8 cellular contexts compared by ENCODE assay signal in genomic region chr10:80029205-80029604, GRCh38. TPM values are rescaled to one million over a fixed set of nuclear protein-coding genes. Genes with fewer than 3 reads are reported as not detected.
DNase-seq lines count a peak whose midpoint lies in the region; ATAC-seq and TF ChIP-seq lines count a peak whose summit lies in the region.
"Not testable (repeated sequence)": the region's sequence is repeated elsewhere in the genome, so short reads cannot be mapped to it uniquely, and the experiment has no call there.

No MANE protein-coding gene starts in this region.

- not testable (repeated sequence) for H3K4me3 Mint-ChIP-seq in activated naive CD8-positive, alpha-beta T cell treated with anti-CD3 and anti-CD28 coated beads, Interleukin-2, amount 50 U/mL, for 24 hours

- H3K27me3 Mint-ChIP-seq in activated naive CD8-positive, alpha-beta T cell treated with anti-CD3 and anti-CD28 coated beads, Interleukin-2, amount 50 U/mL, for 24 hours = not testable (repeated sequence)

- 22 to 28% methylated on average over 3 of the region's 3 CpGs for WGBS in upper lobe of left lung, 2 donors

- H3K27ac Mint-ChIP-seq in activated naive CD8-positive, alpha-beta T cell treated with anti-CD3 and anti-CD28 coated beads, Interleukin-2, amount 50 U/mL, for 24 hours = not testable (repeated sequence)

- H3K4me1 ChIP-seq in upper lobe of left lung = not testable (repeated sequence)

- TF ChIP-seq EP300 in Ishikawa (IDR thresholded peaks at IDR 0.05; ENCODE audit: borderline replicate concordance); upper lobe of left lung (IDR thresholded peaks at IDR 0.05): not testable (repeated sequence)

- peak in 4 of 6 experiments; percentile 12 to 51 (median 22) for TF ChIP-seq CTCF in upper lobe of left lung (IDR thresholded peaks at IDR 0.05)

- peak; percentile 64 for ATAC-seq in GM19455 (IDR thresholded peaks at IDR 0.05; ENCODE audit: unreplicated experiment)
- ATAC-seq in HG02623 (IDR thresholded peaks at IDR 0.05; ENCODE audit: unreplicated experiment) = peak; percentile 95
- ATAC-seq in activated naive CD8-positive, alpha-beta T cell treated with anti-CD3 and anti-CD28 coated beads, Interleukin-2, amount 50 U/mL, for 24 hours = peak; percentile 54
- ATAC-seq in upper lobe of left lung (ENCODE audit: low FRiP score in 2 of 2) = peak in 1 of 2 donors; percentile 76

- not testable (repeated sequence) for TF ChIP-seq POLR2A in upper lobe of left lung (IDR thresholded peaks at IDR 0.05)

- not testable (repeated sequence) for H3K4me3 ChIP-seq in upper lobe of left lung

- H3K27me3 ChIP-seq in upper lobe of left lung = not testable (repeated sequence)

- peak; percentile 49 for TF ChIP-seq RAD21 in Ishikawa (IDR thresholded peaks at IDR 0.05; ENCODE audit: low read depth)

- DNase-seq in G401 (ENCODE audit: low spot score) (peak; percentile 9), NCI-H82 (lab: John Stamatoyannopoulos, UW) (peak; percentile 8), left kidney (ENCODE audit: low read depth, low spot score) (peak; percentile 77)
- not testable (repeated sequence) for DNase-seq in activated naive CD8-positive, alpha-beta T cell treated with anti-CD3 and anti-CD28 coated beads, Interleukin-2, amount 50 U/mL, for 24 hours; upper lobe of left lung

- in situ Hi-C loops in G401 (cut with HindIII; ENCODE audit: low sequenced_read_pairs) = not testable (repeated sequence)

- not testable (repeated sequence) for H3K27ac ChIP-seq in upper lobe of left lung

- not testable (repeated sequence) for H3K9me3 ChIP-seq in upper lobe of left lung

- not testable (repeated sequence) for H3K36me3 Mint-ChIP-seq in activated naive CD8-positive, alpha-beta T cell treated with anti-CD3 and anti-CD28 coated beads, Interleukin-2, amount 50 U/mL, for 24 hours (ENCODE audit: low read depth)

- H3K9me3 Mint-ChIP-seq in activated naive CD8-positive, alpha-beta T cell treated with anti-CD3 and anti-CD28 coated beads, Interleukin-2, amount 50 U/mL, for 24 hours = not testable (repeated sequence)

- not testable (repeated sequence) for H3K4me1 Mint-ChIP-seq in activated naive CD8-positive, alpha-beta T cell treated with anti-CD3 and anti-CD28 coated beads, Interleukin-2, amount 50 U/mL, for 24 hours

- not testable (repeated sequence) for H3K36me3 ChIP-seq in upper lobe of left lung

TF ChIP-seq in Ishikawa, 13 proteins besides CTCF, POLR2A, EP300 and RAD21:
- peak; percentile 63 for TF ChIP-seq YY1 (IDR thresholded peaks at IDR 0.05; ENCODE audit: low read depth)

RNA-seq across cellular contexts. Expression of gene TMEM254, which starts 49.3 kb away (rescaled TPM):
- 14.0 TPM in 2 replicates for total RNA-seq in G401 (2014; rRNA removed; shearing (Covaris generic))
- total RNA-seq in upper lobe of left lung = 10 to 100 TPM in 4 of 6 donors, 1 to 10 TPM in 2; 5.7 to 22.4 (median 16.0) TPM
